Comparison of ENCODE assay signal across 12 cellular contexts in genomic region chr5:173232499-173233346, GRCh38. TPM values are rescaled to one million over a fixed set of nuclear protein-coding genes. Genes with fewer than 3 reads are reported as not detected.
DNase-seq lines count a peak whose midpoint lies in the region; ATAC-seq and TF ChIP-seq lines count a peak whose summit lies in the region.
"Had no signal": no experiment of that assay in that cellular context is flagged by ENCODE, and none has a peak within 500 bp of the region (broad histone marks: within the 10 kb centered on the region; RNA-seq: fewer than 3 reads in every experiment).

No MANE protein-coding gene starts in this region.

- H3K9ac ChIP-seq in NT2/D1 (ENCODE audit: insufficient read length, low read depth) (peak overlapping the region; percentile 21), parathyroid adenoma (no peak overlapping the region)

- WGBS in esophagus muscularis mucosa: 3% methylated on average over 7 of the region's 87 CpGs

- H2AFZ ChIP-seq in parathyroid adenoma: no peak overlapping the region

- H3K36me3 ChIP-seq in NT2/D1 (ENCODE audit: insufficient read depth, insufficient read length, low read length) (no peaks in the 10 kb centered on the region), esophagus muscularis mucosa (peaks cover 0 to 18% (median 0%) of the 10 kb centered on the region in 4 donors), parathyroid adenoma (ENCODE audit: control insufficient read depth, insufficient read depth, low read length) (no peaks in the 10 kb centered on the region), HAP-1 (replicated peaks) (no peaks in the 10 kb centered on the region)

- H3K4me1 ChIP-seq in NT2/D1 (ENCODE audit: insufficient read depth, insufficient read length) (peaks cover 5% of the 10 kb centered on the region), esophagus muscularis mucosa (peaks cover 40 to 70% (median 57%) of the 10 kb centered on the region in 4 donors), parathyroid adenoma (no peaks in the 10 kb centered on the region), HAP-1 (no peaks in the 10 kb centered on the region)

- intact Hi-C loops in esophagus muscularis mucosa (cut with DNase I): no loop called here

- H3K79me2 ChIP-seq in parathyroid adenoma: no peaks in the 10 kb centered on the region

- peak overlapping the region; percentile 48 for H3K4me2 ChIP-seq in parathyroid adenoma (ENCODE audit: low read length)

- DNase-seq in GM13977 (ENCODE audit: low spot score) (peak; percentile 32), NT2/D1 (ENCODE audit: low read depth, low spot score) (no peak), esophagus muscularis mucosa (ENCODE audit: extremely low spot score) (no peak), NCI-H2107 treated with DMSO at 0.1 percent for 48 hours (lab: John Stamatoyannopoulos, UW; ENCODE audit: unreplicated experiment) (no peak), HAP-1 (ENCODE audit: low spot score in 2 of 2) (no peak), hepatic stellate cell (ENCODE audit: low spot score) (no peak)
- DNase-seq: activated effector memory CD4-positive, alpha-beta T cell treated with Interleukin-2 at 50 U/mL for 16 hours; NCI-H82 had no signal

- TF ChIP-seq POLR2A in esophagus muscularis mucosa (IDR thresholded peaks at IDR 0.05; ENCODE audit: low read depth): no peak

- no peak for TF ChIP-seq CTCF in GM13977 (IDR thresholded peaks at IDR 0.05; ENCODE audit: extremely low read depth, insufficient read depth, missing control alignments)
- no peak for TF ChIP-seq CTCF in esophagus muscularis mucosa (IDR thresholded peaks at IDR 0.05)
- no peak for TF ChIP-seq CTCF in parathyroid adenoma (IDR thresholded peaks at IDR 0.05)

- H3K9me3 ChIP-seq in NT2/D1 (ENCODE audit: insufficient read depth, low read length) (no peaks in the 10 kb centered on the region), esophagus muscularis mucosa (no peaks in the 10 kb centered on the region), parathyroid adenoma (ENCODE audit: control insufficient read depth, low read length) (no peaks in the 10 kb centered on the region), HAP-1 (no peaks in the 10 kb centered on the region)

- in situ Hi-C loops in GM13977 (cut with MboI; ENCODE audit: low pct_unique_long_range_greater_than_20kb, low sequenced_read_pairs, unreplicated experiment): loop anchor here (25.0 kb wide), 1 partner anchor 1920 kb away; the partner anchor contains the start of gene TLX3
- in situ Hi-C loops in HAP-1 (cut with MboI; ENCODE audit: low sequenced_read_pairs): no loop called here

- H3K27me3 ChIP-seq in NT2/D1 (ENCODE audit: insufficient read depth, insufficient read length): peaks cover 95% of the 10 kb centered on the region
- H3K27me3 ChIP-seq in esophagus muscularis mucosa: peaks cover 8 to 100% (median 82%) of the 10 kb centered on the region in 4 donors
- H3K27me3 ChIP-seq in parathyroid adenoma (ENCODE audit: control insufficient read depth, insufficient read depth, low read length): peaks cover 22% of the 10 kb centered on the region
- peaks cover 11% of the 10 kb centered on the region; the same call in 1 of the 2 replicates for H3K27me3 ChIP-seq in HAP-1 (ENCODE audit: low read depth)

- H3K27ac ChIP-seq in esophagus muscularis mucosa (replicated peaks in 1 of 4) (no peak overlapping the region), parathyroid adenoma (no peak overlapping the region)

- H3K4me3 ChIP-seq in NT2/D1 (ENCODE audit: insufficient read length, low read depth): peak overlapping the region; percentile 24
- H3K4me3 ChIP-seq in esophagus muscularis mucosa: peak overlapping the region; percentile 11 to 45 (median 26)
- H3K4me3 ChIP-seq in parathyroid adenoma (ENCODE audit: low read depth, low read length): no peak overlapping the region
- no peak overlapping the region for H3K4me3 ChIP-seq in HAP-1

- ATAC-seq in HG02798 (IDR thresholded peaks at IDR 0.05; ENCODE audit: poor library complexity, unreplicated experiment): no peak

- TF ChIP-seq EP300 in esophagus muscularis mucosa (IDR thresholded peaks at IDR 0.05): no peak

RNA-seq across cellular contexts. Expression of gene NKX2-5, which starts 2.3 kb away (rescaled TPM):
- not detected for total RNA-seq in esophagus muscularis mucosa
- total RNA-seq: kidney epithelial cell; T-helper 1 cell treated with Interleukin-12 subunit alpha and Interleukin-12 subunit beta and Interleukin-4 antibody, amounts not matched to agents 30 ng/mL and 1 ng/mL, for 36 hours had no signal

Comparison
In these comparisons a context has a peak if more than half of its experiments do, and no peak if none do; other contexts are left out.
1. H3K4me3 ChIP-seq: peak in NT2/D1 (single experiment) and esophagus muscularis mucosa (4 of 4); none in parathyroid adenoma (single experiment) and HAP-1 (single experiment).